In genomic region chr3:138799822-138800221, GRCh38 we compare ENCODE assay signal across 19 cellular contexts. TPM values are rescaled to one million over a fixed set of nuclear protein-coding genes. Genes with fewer than 3 reads are reported as not detected.
DNase-seq lines count a peak whose midpoint lies in the region; ATAC-seq and TF ChIP-seq lines count a peak whose summit lies in the region.
"Had no signal": no experiment of that assay in that cellular context is flagged by ENCODE, and none has a peak within 500 bp of the region (broad histone marks: within the 10 kb centered on the region; RNA-seq: fewer than 3 reads in every experiment).

No MANE protein-coding gene starts in this region.

- CTCF ChIA-PET in WTC11 (lab: Charles Lee), result no interaction called here

- H3K27me3 Mint-ChIP-seq in WTC11 (ENCODE audit: low read depth), result no peaks in the 10 kb centered on the region
- H3K27me3 Mint-ChIP-seq: activated naive CD8-positive, alpha-beta T cell treated with anti-CD3 and anti-CD28 coated beads for 36 hours had no signal

- TF ChIP-seq POLR2A in gastroesophageal sphincter (IDR thresholded peaks at IDR 0.05) (no peak), suprapubic skin (IDR thresholded peaks at IDR 0.05) (no peak)

- POLR2A ChIA-PET in WTC11 (lab: Charles Lee), result interaction anchor here (0.9 kb wide), 1 partner anchor 9 kb away, joined by 3 read pairs; no protein-coding TSS in a partner anchor

- intact Hi-C loops in lower lobe of right lung (cut with DNase I), result no loop called here

- H3K36me3 ChIP-seq in gastroesophageal sphincter, result no peaks in the 10 kb centered on the region
- H3K36me3 ChIP-seq in lower lobe of right lung, result peaks cover 4% of the 10 kb centered on the region
- H3K36me3 ChIP-seq in suprapubic skin, result peaks cover 2% of the 10 kb centered on the region
- H3K36me3 ChIP-seq: prostate gland had no signal

- H3K27me3 ChIP-seq in gastroesophageal sphincter (no peaks in the 10 kb centered on the region), lower lobe of right lung (ENCODE audit: low read depth) (no peaks in the 10 kb centered on the region), suprapubic skin (no peaks in the 10 kb centered on the region)

- peak overlapping the region; percentile 85; the same call in 1 of the 2 replicates for H3K27ac Mint-ChIP-seq in WTC11
- H3K27ac Mint-ChIP-seq: activated naive CD8-positive, alpha-beta T cell treated with anti-CD3 and anti-CD28 coated beads for 36 hours; H9 had no signal

- H3K9me3 ChIP-seq in gastroesophageal sphincter (no peaks in the 10 kb centered on the region), lower lobe of right lung (no peaks in the 10 kb centered on the region), suprapubic skin (no peaks in the 10 kb centered on the region)
- H3K9me3 ChIP-seq: prostate gland had no signal

- WGBS in gastroesophageal sphincter (ENCODE audit: low coverage in 1 of 2), 2 donors, result 44 to 78% methylated on average over 1 to 3 of the region's 3 CpGs
- 81% methylated on average over 3 of the region's 3 CpGs for WGBS in suprapubic skin

- TF ChIP-seq CTCF in WTC11 (IDR thresholded peaks at IDR 0.05) (no peak), gastroesophageal sphincter (IDR thresholded peaks at IDR 0.05) (no peak), lower lobe of right lung (IDR thresholded peaks at IDR 0.05) (no peak), suprapubic skin (IDR thresholded peaks at IDR 0.05) (no peak)

- no peaks in the 10 kb centered on the region for H3K9me3 Mint-ChIP-seq in WTC11
- H3K9me3 Mint-ChIP-seq: activated naive CD8-positive, alpha-beta T cell treated with anti-CD3 and anti-CD28 coated beads for 36 hours; H9 had no signal

- no peak for DNase-seq in WTC11 (ENCODE audit: low spot score)
- DNase-seq in lower lobe of right lung, result no peak
- DNase-seq in suprapubic skin (ENCODE audit: low spot score in 2 of 2), result no peak
- DNase-seq in NOMO-1 treated with dmso at 0.1 percent for 144 hours (lab: John Stamatoyannopoulos, UW; ENCODE audit: unreplicated experiment), result no peak
- DNase-seq in NCI-H446 (lab: John Stamatoyannopoulos, UW), result no peak
- DNase-seq: activated CD4-positive, alpha-beta T cell treated with anti-CD3 and anti-CD28 coated beads, Interleukin-2, amount 50 U/mL, for 4 hours; activated CD4-positive, CD25-positive, alpha-beta regulatory T cell; activated naive CD8-positive, alpha-beta T cell treated with anti-CD3 and anti-CD28 coated beads for 36 hours; H9; Kasumi-1; NCI-H1048; NCI-H187 treated with DMSO at 0.1 percent for 48 hours; NCI-H774; small intestine; stimulated activated CD4-positive, alpha-beta T cell treated with anti-CD3 and anti-CD28 coated beads, Interleukin-1b, Interleukin-23, amount 100 ng/mL, for 48 hours had no signal

- ATAC-seq in WTC11 (no peak), gastroesophageal sphincter (peak; percentile 90), lower lobe of right lung (peak; percentile 76 to 77), HG02642 (IDR thresholded peaks at IDR 0.05; ENCODE audit: poor library complexity, unreplicated experiment) (no peak)

- peaks cover 3% of the 10 kb centered on the region; the same call in 1 of the 2 replicates for H3K36me3 Mint-ChIP-seq in WTC11

- H3K4me1 Mint-ChIP-seq in WTC11, result peaks cover 14% of the 10 kb centered on the region

- H3K4me3 ChIP-seq in gastroesophageal sphincter, result no peak overlapping the region
- H3K4me3 ChIP-seq in lower lobe of right lung, result no peak overlapping the region
- H3K4me3 ChIP-seq in suprapubic skin, result no peak overlapping the region
- H3K4me3 ChIP-seq: prostate gland had no signal

- peak; percentile 43 for TF ChIP-seq EP300 in gastroesophageal sphincter (IDR thresholded peaks at IDR 0.05)
- TF ChIP-seq EP300 in suprapubic skin (IDR thresholded peaks at IDR 0.05), result peak; percentile 55

- H3K4me1 ChIP-seq in gastroesophageal sphincter (peaks cover 0 to 34% (median 0%) of the 10 kb centered on the region in 3 donors), lower lobe of right lung (no peaks in the 10 kb centered on the region), suprapubic skin (peaks cover 4% of the 10 kb centered on the region)
- H3K4me1 ChIP-seq: prostate gland had no signal

- H3K27ac ChIP-seq in gastroesophageal sphincter (peak overlapping the region; percentile 26 to 79 (median 64)), lower lobe of right lung (no peak overlapping the region), suprapubic skin (no peak overlapping the region)
- H3K27ac ChIP-seq: C4-2B, prostate gland had no signal

- H3K4me3 Mint-ChIP-seq in WTC11, result no peak overlapping the region
- H3K4me3 Mint-ChIP-seq: activated naive CD8-positive, alpha-beta T cell treated with anti-CD3 and anti-CD28 coated beads for 36 hours; H9 had no signal

TF ChIP-seq in WTC11, 78 proteins besides CTCF, POLR2A, EP300 and RAD21:
- TF ChIP-seq ZNF219 (CRISPR knock-in tag; IDR thresholded peaks at IDR 0.05; ENCODE audit: borderline replicate concordance) (no peak), ELF4 (CRISPR knock-in tag; IDR thresholded peaks at IDR 0.05; ENCODE audit: low read depth) (no peak), MXD4 (CRISPR knock-in tag; IDR thresholded peaks at IDR 0.05; ENCODE audit: borderline replicate concordance) (no peak), PREB (CRISPR knock-in tag; IDR thresholded peaks at IDR 0.05; ENCODE audit: borderline replicate concordance) (no peak), CREB1 (CRISPR knock-in tag; IDR thresholded peaks at IDR 0.05) (no peak), PRDM15 (CRISPR knock-in tag; IDR thresholded peaks at IDR 0.05) (no peak), STAT6 (CRISPR knock-in tag; conservative IDR thresholded peaks at IDR 0.05; ENCODE audit: low read depth) (no peak)
- TF ChIP-seq, protein P1, sequence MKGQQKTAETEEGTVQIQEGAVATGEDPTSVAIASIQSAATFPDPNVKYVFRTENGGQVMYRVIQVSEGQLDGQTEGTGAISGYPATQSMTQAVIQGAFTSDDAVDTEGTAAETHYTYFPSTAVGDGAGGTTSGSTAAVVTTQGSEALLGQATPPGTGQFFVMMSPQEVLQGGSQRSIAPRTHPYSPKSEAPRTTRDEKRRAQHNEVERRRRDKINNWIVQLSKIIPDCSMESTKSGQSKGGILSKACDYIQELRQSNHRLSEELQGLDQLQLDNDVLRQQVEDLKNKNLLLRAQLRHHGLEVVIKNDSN (CRISPR knock-in tag; IDR thresholded peaks at IDR 0.05), result no peak

RNA-seq across cellular contexts. Expression of gene PIK3CB, which starts 34.9 kb away (rescaled TPM):
- total RNA-seq in WTC11 (2021) (36.0 to 40.0 TPM (median 38.5 TPM) in 3 replicates), gastroesophageal sphincter (10 to 100 TPM; 20.3 to 46.4 (median 37.3) TPM), lower lobe of right lung (44.6 TPM), suprapubic skin (10 to 100 TPM; 47.4 to 66.9 (median 53.2) TPM)

Comparison
In these comparisons a context has a peak if more than half of its experiments do, and no peak if none do; other contexts are left out.
1. ATAC-seq: peak in gastroesophageal sphincter (single experiment) and lower lobe of right lung (2 of 2); none in WTC11 (single experiment) and HG02642 (single experiment).
2. H3K27ac ChIP-seq: peak in gastroesophageal sphincter (4 of 4); none in lower lobe of right lung (single experiment) and suprapubic skin (single experiment).